ENCODE assay signal across 8 cellular contexts in the genomic region with DNA sequence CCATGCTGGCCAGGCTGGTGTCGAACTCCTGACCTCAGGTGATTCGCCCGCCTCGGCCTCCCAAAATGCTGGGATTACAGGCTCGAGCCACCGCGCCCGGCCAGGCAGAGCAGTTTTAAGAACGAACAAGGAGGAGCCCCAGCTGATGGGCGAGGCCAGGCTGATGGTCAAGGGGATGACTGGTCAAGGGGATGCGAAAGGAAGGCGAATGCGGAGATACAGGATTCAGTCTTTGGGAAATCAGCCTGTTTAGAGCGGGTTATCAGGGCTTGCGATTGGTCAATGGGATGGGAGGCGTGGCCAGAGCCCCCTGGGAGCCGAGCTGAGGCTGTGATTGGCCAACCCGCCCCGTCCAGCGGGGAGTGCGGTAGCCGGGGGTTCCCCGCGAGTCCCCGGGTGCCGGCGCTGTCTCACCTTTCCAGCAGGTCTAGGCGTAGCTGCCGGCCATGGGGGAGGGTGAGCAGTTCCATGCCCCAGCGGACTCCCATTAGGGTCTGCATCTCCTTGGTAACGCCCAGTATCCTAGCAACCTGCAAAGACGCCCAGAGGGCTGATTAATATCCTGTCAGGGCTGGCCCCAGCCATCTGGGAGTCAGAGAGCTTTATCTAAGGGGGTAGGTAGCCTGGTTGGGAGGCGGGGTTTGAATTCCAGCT. TPM values are rescaled to one million over a fixed set of nuclear protein-coding genes. Genes with fewer than 3 reads are reported as not detected.
A peak's percentile ranks its signal among the peaks of the same experiment; 100 is the strongest.
DNase-seq lines count a peak whose midpoint lies in the region; ATAC-seq and TF ChIP-seq lines count a peak whose summit lies in the region.

No MANE protein-coding gene starts in this region.

- H3K36me3 ChIP-seq in GM23248 (ENCODE audit: low read depth), result no peaks in the 10 kb centered on the region

- H4K20me1 ChIP-seq in GM23248 (ENCODE audit: insufficient read depth), result no peaks in the 10 kb centered on the region

- no peaks in the 10 kb centered on the region for H3K79me2 ChIP-seq in GM23248 (ENCODE audit: insufficient read depth)

- peak overlapping the region; percentile 49 for H3K9ac ChIP-seq in GM23248

- peaks cover 4 to 5% of the 10 kb centered on the region in 2 donors for H3K36me3 Mint-ChIP-seq in activated naive CD4-positive, alpha-beta T cell treated with anti-CD3 and anti-CD28 coated beads, Interleukin-2, amount 50 U/mL, for 72 hours
- peaks cover 54% of the 10 kb centered on the region for H3K36me3 Mint-ChIP-seq in activated T-cell treated with anti-CD3 and anti-CD28 coated beads, Interleukin-2, amount 50 U/mL, for 24 hours (ENCODE audit: low read depth)

- peak overlapping the region; percentile 52 for H2AFZ ChIP-seq in GM23248

- 7 to 11% methylated on average over 32 to 33 of the region's 33 CpGs for WGBS in GM23248 (ENCODE audit: low coverage in 1 of 2, low lambda C conversion rate in 2 of 2, missing lambda C conversion rate in 2 of 2), 2 experiments

- no peaks in the 10 kb centered on the region for H3K9me2 ChIP-seq in GM23248 (ENCODE audit: insufficient read depth)

- peaks cover 6% of the 10 kb centered on the region for H3K4me1 Mint-ChIP-seq in activated T-cell treated with anti-CD3 and anti-CD28 coated beads, Interleukin-2, amount 50 U/mL, for 24 hours (ENCODE audit: low read depth)

- TF ChIP-seq CTCF in foreskin keratinocyte (conservative IDR thresholded peaks at IDR 0.05), result no peak

- H3K27ac ChIP-seq in GM23248 (peak overlapping the region; percentile 33; the same call in 1 of the 2 replicates), foreskin keratinocyte (no peak overlapping the region)

- peak overlapping the region; percentile 51 for H3K4me3 ChIP-seq in GM23248

- H3K27me3 ChIP-seq in GM23248 (replicated peaks; ENCODE audit: insufficient read depth), result no peaks in the 10 kb centered on the region; the same call in 1 of the 2 replicates
- H3K27me3 ChIP-seq in foreskin keratinocyte, result no peaks in the 10 kb centered on the region

- peaks cover 7% of the 10 kb centered on the region for H3K4me1 ChIP-seq in GM23248 (ENCODE audit: insufficient read depth)
- peaks cover 14% of the 10 kb centered on the region for H3K4me1 ChIP-seq in foreskin keratinocyte

- no peak overlapping the region for H3K4me3 Mint-ChIP-seq in activated T-cell treated with anti-CD3 and anti-CD28 coated beads, Interleukin-2, amount 50 U/mL, for 24 hours

- ATAC-seq in foreskin keratinocyte (peak; percentile 68), HG03135 (IDR thresholded peaks at IDR 0.05; ENCODE audit: unreplicated experiment) (no peak)
- no peak for ATAC-seq in activated naive CD4-positive, alpha-beta T cell treated with anti-CD3 and anti-CD28 coated beads, Interleukin-2, amount 50 U/mL, for 72 hours

- no peak overlapping the region for H3K27ac Mint-ChIP-seq in activated naive CD4-positive, alpha-beta T cell treated with anti-CD3 and anti-CD28 coated beads, Interleukin-2, amount 50 U/mL, for 72 hours
- no peak overlapping the region for H3K27ac Mint-ChIP-seq in activated T-cell treated with anti-CD3 and anti-CD28 coated beads, Interleukin-2, amount 50 U/mL, for 24 hours

- H3K27me3 Mint-ChIP-seq in activated T-cell treated with anti-CD3 and anti-CD28 coated beads, Interleukin-2, amount 50 U/mL, for 24 hours, result no peaks in the 10 kb centered on the region

- peaks cover 15% of the 10 kb centered on the region; the same call in 1 of the 2 replicates for H3F3A ChIP-seq in GM23248 (ENCODE audit: insufficient read depth)

- H3K9me3 Mint-ChIP-seq in activated naive CD4-positive, alpha-beta T cell treated with anti-CD3 and anti-CD28 coated beads, Interleukin-2, amount 50 U/mL, for 72 hours, result no peaks in the 10 kb centered on the region
- H3K9me3 Mint-ChIP-seq in activated T-cell treated with anti-CD3 and anti-CD28 coated beads, Interleukin-2, amount 50 U/mL, for 24 hours, result no peaks in the 10 kb centered on the region

- DNase-seq in GM23248 (peak; percentile 78), NCI-H748 treated with DMSO at 0.1 percent for 48 hours (lab: John Stamatoyannopoulos, UW) (peak; percentile 75), foreskin keratinocyte (peak; percentile 73 to 78), retina (peak; percentile 95)
- no peak for DNase-seq in activated naive CD4-positive, alpha-beta T cell treated with anti-CD3 and anti-CD28 coated beads, Interleukin-2, amount 50 U/mL, for 72 hours (ENCODE audit: low spot score in 2 of 2)
- DNase-seq in activated naive CD4-positive, alpha-beta T cell (lab: John Stamatoyannopoulos, UW), result no peak
- DNase-seq in activated T-cell treated with anti-CD3 and anti-CD28 coated beads, Interleukin-2, amount 50 U/mL, for 24 hours, result no peak

- H3K9me3 ChIP-seq in GM23248 (ENCODE audit: low read depth), result no peaks in the 10 kb centered on the region

- in situ Hi-C loops in GM23248 (cut with MboI), result no loop called here

- H3K4me2 ChIP-seq in GM23248 (ENCODE audit: unreplicated experiment), result peak overlapping the region; percentile 30

RNA-seq across cellular contexts. Expression of gene TOR2A, which starts 7.5 kb away (rescaled TPM):
- 2.9 and 9.0 TPM in 2 replicates for total RNA-seq in GM23248 (2014; rRNA removed; shearing (Covaris generic))
- polyA plus RNA-seq in GM23248 (2016; fragmentation: Nextera tagmentation; extraction: Ambion mirVana) (9.2 and 10.3 TPM in 2 replicates), foreskin keratinocyte (16.7 and 18.5 TPM in 2 replicates)
- 9.2 and 10.8 TPM in 2 replicates for total RNA-seq in foreskin keratinocyte
- total RNA-seq in activated naive CD4-positive, alpha-beta T cell treated with anti-CD3 and anti-CD28 coated beads, Interleukin-2, amount 50 U/mL, for 72 hours, result 10 to 100 TPM; 10.9 to 17.1 TPM

RNA-seq across cellular contexts. Expression of gene TTC16, which starts 26.7 kb away (rescaled TPM):
- not detected in 2 replicates for total RNA-seq in GM23248 (2014; rRNA removed; shearing (Covaris generic))
- polyA plus RNA-seq in GM23248 (2016; fragmentation: Nextera tagmentation; extraction: Ambion mirVana) (0.05 and 0.06 TPM in 2 replicates), foreskin keratinocyte (not detected in 2 replicates)
- total RNA-seq in foreskin keratinocyte, result not detected in 2 replicates
- total RNA-seq in activated naive CD4-positive, alpha-beta T cell treated with anti-CD3 and anti-CD28 coated beads, Interleukin-2, amount 50 U/mL, for 72 hours, result under 1 TPM; 0.62 to 0.73 TPM

RNA-seq across cellular contexts. Expression of gene PTRH1, which starts 27.1 kb away (rescaled TPM):
- total RNA-seq in GM23248 (2014; rRNA removed; shearing (Covaris generic)), result 23.1 and 33.1 TPM in 2 replicates
- 34.3 and 40.3 TPM in 2 replicates for polyA plus RNA-seq in GM23248 (2016; fragmentation: Nextera tagmentation; extraction: Ambion mirVana)
- total RNA-seq in foreskin keratinocyte, result 28.9 and 33.4 TPM in 2 replicates
- 39.8 and 51.1 TPM in 2 replicates for polyA plus RNA-seq in foreskin keratinocyte
- total RNA-seq in activated naive CD4-positive, alpha-beta T cell treated with anti-CD3 and anti-CD28 coated beads, Interleukin-2, amount 50 U/mL, for 72 hours, result 10 to 100 TPM in 1 of 2 donors, 1 to 10 TPM in 1; 9.5 to 12.6 TPM

RNA-seq across cellular contexts. Expression of gene CFAP157, which starts 35.8 kb away (rescaled TPM):
- not detected in 2 replicates for total RNA-seq in GM23248 (2014; rRNA removed; shearing (Covaris generic))
- polyA plus RNA-seq in GM23248 (2016; fragmentation: Nextera tagmentation; extraction: Ambion mirVana) (0.43 and 0.55 TPM in 2 replicates), foreskin keratinocyte (0.02 TPM in 1 of 2 replicates, not detected in the other)
- total RNA-seq in foreskin keratinocyte, result not detected in 2 replicates
- total RNA-seq in activated naive CD4-positive, alpha-beta T cell treated with anti-CD3 and anti-CD28 coated beads, Interleukin-2, amount 50 U/mL, for 72 hours, result not detected

RNA-seq across cellular contexts. Expression of gene SH2D3C, which starts 35.9 kb away (rescaled TPM):
- not detected in 2 replicates for total RNA-seq in GM23248 (2014; rRNA removed; shearing (Covaris generic))
- polyA plus RNA-seq in GM23248 (2016; fragmentation: Nextera tagmentation; extraction: Ambion mirVana), result not detected in 2 replicates
- total RNA-seq in foreskin keratinocyte, result 0.17 and 0.28 TPM in 2 replicates
- polyA plus RNA-seq in foreskin keratinocyte, result 0.16 and 0.28 TPM in 2 replicates
- 10 to 100 TPM; 39.3 to 39.5 TPM for total RNA-seq in activated naive CD4-positive, alpha-beta T cell treated with anti-CD3 and anti-CD28 coated beads, Interleukin-2, amount 50 U/mL, for 72 hours

Comparison
In these comparisons a context has a peak if more than half of its experiments do, and no peak if none do; other contexts are left out.
1. DNase-seq: peak in GM23248 (single experiment), NCI-H748 treated with DMSO at 0.1 percent for 48 hours (single experiment), foreskin keratinocyte (2 of 2) and retina (single experiment); none in activated naive CD4-positive, alpha-beta T cell treated with anti-CD3 and anti-CD28 coated beads, Interleukin-2, amount 50 U/mL, for 72 hours (0 of 2), activated naive CD4-positive, alpha-beta T cell (0 of 4) and activated T-cell treated with anti-CD3 and anti-CD28 coated beads, Interleukin-2, amount 50 U/mL, for 24 hours (single experiment).